3 cellular contexts compared by ENCODE assay signal in the genomic region with DNA sequence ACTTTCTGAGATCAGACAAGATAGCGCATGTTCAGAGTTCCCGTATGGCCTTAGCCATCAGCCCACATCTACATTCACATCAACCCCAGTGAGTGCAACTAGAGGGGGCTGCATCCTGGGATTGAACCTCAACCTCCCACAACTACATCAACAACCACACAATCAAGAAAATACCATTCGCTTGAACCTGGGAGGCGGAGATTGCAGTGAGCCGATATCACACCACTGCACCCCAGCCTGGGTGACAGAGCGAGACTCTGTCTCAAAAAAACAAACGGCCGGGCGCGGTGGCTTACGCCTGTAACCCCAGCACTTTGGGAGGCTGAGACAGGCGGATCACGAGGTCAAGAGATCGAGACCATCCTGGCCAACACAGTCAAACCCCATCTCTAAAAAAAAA. TPM values are rescaled to one million over a fixed set of nuclear protein-coding genes. Genes with fewer than 3 reads are reported as not detected.
"Had no signal": no experiment of that assay in that cellular context is flagged by ENCODE, and none has a peak within 500 bp of the region (broad histone marks: within the 10 kb centered on the region; RNA-seq: fewer than 3 reads in every experiment).

No MANE protein-coding gene starts in this region.

RNA-seq across cellular contexts. Expression of a gene that starts 31.8 kb away (rescaled TPM):
- total RNA-seq: H1, H7, H9 had no signal
- polyA plus RNA-seq: H1 had no signal
